ENCODE assay signal across 10 cellular contexts in the genomic region with DNA sequence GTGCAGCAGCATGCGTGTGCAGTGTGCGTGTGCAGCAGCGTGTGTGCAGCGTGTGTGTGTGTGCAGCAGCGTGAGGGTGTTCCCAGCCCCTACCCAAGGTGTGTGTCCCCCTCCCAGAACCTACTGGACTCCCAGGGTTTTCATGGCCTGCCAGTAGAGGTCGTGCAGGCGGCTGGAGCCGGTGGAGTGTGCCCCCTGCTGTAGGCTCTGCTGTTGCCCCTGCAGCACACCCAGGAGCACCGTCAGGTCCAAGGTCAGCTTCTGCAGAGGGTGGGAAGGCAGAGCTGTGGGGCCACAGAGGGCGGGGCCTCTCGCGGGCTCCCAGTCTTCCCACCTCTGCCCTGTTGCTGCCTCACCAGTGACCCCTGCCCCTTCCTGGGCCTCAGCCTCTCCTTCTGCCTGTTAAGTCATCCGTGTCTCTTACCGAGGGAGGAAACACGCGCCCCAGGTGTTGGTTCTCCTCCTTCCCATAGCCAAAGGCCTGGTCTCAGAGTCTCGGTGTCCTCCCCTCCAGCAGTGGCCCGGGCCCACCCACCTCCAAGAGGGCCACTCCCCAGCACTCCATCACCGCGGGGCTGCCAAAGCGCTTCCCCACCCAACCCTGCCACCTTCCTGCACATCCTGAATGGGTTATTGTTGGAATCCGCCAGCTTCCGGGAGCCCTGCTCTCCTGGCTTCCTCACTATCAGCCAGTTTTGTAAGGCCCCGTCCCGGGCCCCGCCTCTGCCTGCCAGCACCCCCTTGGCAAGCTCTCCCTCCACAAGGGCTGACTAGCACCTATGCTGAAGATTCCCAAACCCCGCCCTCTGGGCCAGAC. TPM values are rescaled to one million over a fixed set of nuclear protein-coding genes. Genes with fewer than 3 reads are reported as not detected.
DNase-seq lines count a peak whose midpoint lies in the region; ATAC-seq and TF ChIP-seq lines count a peak whose summit lies in the region.
"Had no signal": no experiment of that assay in that cellular context is flagged by ENCODE, and none has a peak within 500 bp of the region (broad histone marks: within the 10 kb centered on the region; RNA-seq: fewer than 3 reads in every experiment).

No MANE protein-coding gene starts in this region.

- no peak for ATAC-seq in GM21825 (IDR thresholded peaks at IDR 0.05; ENCODE audit: unreplicated experiment)
- no peak for ATAC-seq in HG03432 (IDR thresholded peaks at IDR 0.05; ENCODE audit: unreplicated experiment)
- ATAC-seq in activated T-helper 17 cell treated with anti-CD3 and anti-CD28 coated beads, Interleukin-2, amount 50 U/mL, for 72 hours (replicated peaks): no peak

- no peak overlapping the region for H3K4me3 Mint-ChIP-seq in activated T-helper 17 cell treated with anti-CD3 and anti-CD28 coated beads, Interleukin-2, amount 50 U/mL, for 72 hours

- DNase-seq in ELF-1 (ENCODE audit: low read depth, low spot score) (peak; percentile 62), PC-9 (no peak), esophagus squamous epithelium (lab: John Stamatoyannopoulos, UW) (no peak), glomerular visceral epithelial cell (ENCODE audit: extremely low spot score) (no peak)
- DNase-seq: activated effector memory CD4-positive, alpha-beta T cell treated with Interleukin-2 at 50 U/mL for 16 hours had no signal

- no peak for TF ChIP-seq POLR2A in esophagus squamous epithelium (IDR thresholded peaks at IDR 0.05)

- H3K9me2 ChIP-seq in PC-9 (ENCODE audit: insufficient read depth): no peaks in the 10 kb centered on the region

- intact Hi-C loops in PC-9 (cut with micrococcal nuclease; ENCODE audit: unreplicated experiment) (loop anchor here (5.0 kb wide), 1 partner anchor 118 kb away; no protein-coding TSS in a partner anchor), esophagus squamous epithelium (cut with DNase I) (no loop called here)

- H3K79me2 ChIP-seq in PC-9 (ENCODE audit: low read depth): no peaks in the 10 kb centered on the region

- H3K9me3 ChIP-seq in PC-9 (ENCODE audit: insufficient read depth, low read depth) (no peaks in the 10 kb centered on the region), esophagus squamous epithelium (no peaks in the 10 kb centered on the region), mucosa of stomach (ENCODE audit: control insufficient read depth, low read length) (no peaks in the 10 kb centered on the region)

- POLR2A ChIA-PET in PC-9 (lab: Charles Lee; ENCODE audit: unreplicated experiment): no interaction called here

- H3K27me3 Mint-ChIP-seq in activated T-helper 17 cell treated with anti-CD3 and anti-CD28 coated beads, Interleukin-2, amount 50 U/mL, for 72 hours: no peaks in the 10 kb centered on the region

- no peak overlapping the region for H2AFZ ChIP-seq in PC-9

- TF ChIP-seq CTCF in PC-9 (conservative IDR thresholded peaks at IDR 0.05): no peak; the same call in 1 of the 2 replicates
- no peak for TF ChIP-seq CTCF in esophagus squamous epithelium (IDR thresholded peaks at IDR 0.05)

- H4K20me1 ChIP-seq in PC-9 (ENCODE audit: insufficient read depth): peaks cover 54% of the 10 kb centered on the region

- no TSS peak for BruUV-seq in PC-9 (replicated peaks; lab: Mats Ljungman, UMichigan)

- CTCF ChIA-PET in PC-9 (lab: Charles Lee): interaction anchor here (0.6 kb wide), 1 partner anchor 118 kb away, joined by 8 read pairs; no protein-coding TSS in a partner anchor

- H3K27ac Mint-ChIP-seq in activated T-helper 17 cell treated with anti-CD3 and anti-CD28 coated beads, Interleukin-2, amount 50 U/mL, for 72 hours: no peak overlapping the region

- H3K27me3 ChIP-seq in PC-9 (ENCODE audit: insufficient read depth, low read depth) (no peaks in the 10 kb centered on the region), esophagus squamous epithelium (no peaks in the 10 kb centered on the region), mucosa of stomach (ENCODE audit: control insufficient read depth, insufficient read depth, low read length) (no peaks in the 10 kb centered on the region)

- H3K4me1 Mint-ChIP-seq in activated T-helper 17 cell treated with anti-CD3 and anti-CD28 coated beads, Interleukin-2, amount 50 U/mL, for 72 hours: no peaks in the 10 kb centered on the region

- H3K4me2 ChIP-seq in PC-9: no peak overlapping the region

- 0 out of 2 replicates have a peak overlapping the region, but pooled peaks have one; percentile 26 for H3K27ac ChIP-seq in PC-9
- peak overlapping the region in 3 of 4 donors; percentile 17 to 67 (median 47) for H3K27ac ChIP-seq in esophagus squamous epithelium
- H3K27ac ChIP-seq: C4-2B had no signal

- peak overlapping the region; percentile 15 for H3K9ac ChIP-seq in mucosa of stomach (ENCODE audit: low read length)

- H3K36me3 ChIP-seq in PC-9 (ENCODE audit: low read depth) (peaks cover 27% of the 10 kb centered on the region; the same call in 1 of the 2 replicates), esophagus squamous epithelium (peaks cover 31 to 84% (median 51%) of the 10 kb centered on the region in 3 donors), mucosa of stomach (ENCODE audit: control insufficient read depth, insufficient read depth, low read length) (peaks cover 10% of the 10 kb centered on the region)

- H3K4me1 ChIP-seq in PC-9 (replicated peaks; ENCODE audit: insufficient read depth) (no peaks in the 10 kb centered on the region), esophagus squamous epithelium (peaks cover 15 to 73% (median 31%) of the 10 kb centered on the region in 3 donors), mucosa of stomach (ENCODE audit: control insufficient read depth, insufficient read depth, low read length) (peaks cover 41% of the 10 kb centered on the region)

- WGBS in esophagus squamous epithelium, 2 donors: 58 to 93% methylated on average over 5 to 7 of the region's 27 CpGs

- H3K4me3 ChIP-seq in PC-9 (no peak overlapping the region), esophagus squamous epithelium (no peak overlapping the region), mucosa of stomach (ENCODE audit: low read length) (no peak overlapping the region)

- H3K36me3 Mint-ChIP-seq in activated T-helper 17 cell treated with anti-CD3 and anti-CD28 coated beads, Interleukin-2, amount 50 U/mL, for 72 hours (ENCODE audit: low read depth): peaks cover 55% of the 10 kb centered on the region

- H3F3A ChIP-seq in PC-9 (ENCODE audit: insufficient read depth, low read depth): peaks cover 90% of the 10 kb centered on the region

- H3K9me3 Mint-ChIP-seq in activated T-helper 17 cell treated with anti-CD3 and anti-CD28 coated beads, Interleukin-2, amount 50 U/mL, for 72 hours: no peaks in the 10 kb centered on the region

RNA-seq across cellular contexts. Expression of gene MYBBP1A, which starts 14.8 kb away (rescaled TPM):
- total RNA-seq in PC-9 (2021): 76.3 and 89.1 TPM in 2 replicates
- 10 to 100 TPM; 32.4 to 70.0 (median 54.4) TPM for total RNA-seq in esophagus squamous epithelium
- total RNA-seq in activated T-helper 17 cell treated with anti-CD3 and anti-CD28 coated beads, Interleukin-2, amount 50 U/mL, for 72 hours: 10 to 100 TPM; 47.5 to 95.4 TPM

RNA-seq across cellular contexts. Expression of gene GGT6, which starts 19.9 kb away (rescaled TPM):
- total RNA-seq in PC-9 (2021): 3.7 and 7.5 TPM in 2 replicates
- total RNA-seq in esophagus squamous epithelium: 100 to 1,000 TPM in 1 of 4 donors, 10 to 100 TPM in 3; 46.0 to 141 (median 68.5) TPM
- not detected for total RNA-seq in activated T-helper 17 cell treated with anti-CD3 and anti-CD28 coated beads, Interleukin-2, amount 50 U/mL, for 72 hours

RNA-seq across cellular contexts. Expression of gene SPNS2, which starts 41.8 kb away (rescaled TPM):
- 25.7 and 33.8 TPM in 2 replicates for total RNA-seq in PC-9 (2021)
- 10 to 100 TPM; 36.8 to 66.6 (median 47.6) TPM for total RNA-seq in esophagus squamous epithelium
- under 1 TPM in 1 of 2 donors, not detected in 1; 0.45 TPM for total RNA-seq in activated T-helper 17 cell treated with anti-CD3 and anti-CD28 coated beads, Interleukin-2, amount 50 U/mL, for 72 hours

RNA-seq across cellular contexts. Expression of gene SMTNL2, which starts 43.9 kb away (rescaled TPM):
- total RNA-seq in PC-9 (2021) (not detected in 2 replicates), esophagus squamous epithelium (under 1 TPM; 0.41 to 0.76 (median 0.69) TPM)
- not detected for total RNA-seq in activated T-helper 17 cell treated with anti-CD3 and anti-CD28 coated beads, Interleukin-2, amount 50 U/mL, for 72 hours

Comparison
In these comparisons a context has a peak if more than half of its experiments do, and no peak if none do; other contexts are left out.
1. RNA of gene SPNS2, which starts 41.8 kb away (total RNA-seq): 36.8 to 66.6 TPM in esophagus squamous epithelium and 25.7 to 33.8 TPM in PC-9; 0.45 TPM in activated T-helper 17 cell treated with anti-CD3 and anti-CD28 coated beads, Interleukin-2, amount 50 U/mL, for 72 hours; every median in the first group is over 10 times any median in the second.